1 cellular context compared by ENCODE assay signal in the genomic region with DNA sequence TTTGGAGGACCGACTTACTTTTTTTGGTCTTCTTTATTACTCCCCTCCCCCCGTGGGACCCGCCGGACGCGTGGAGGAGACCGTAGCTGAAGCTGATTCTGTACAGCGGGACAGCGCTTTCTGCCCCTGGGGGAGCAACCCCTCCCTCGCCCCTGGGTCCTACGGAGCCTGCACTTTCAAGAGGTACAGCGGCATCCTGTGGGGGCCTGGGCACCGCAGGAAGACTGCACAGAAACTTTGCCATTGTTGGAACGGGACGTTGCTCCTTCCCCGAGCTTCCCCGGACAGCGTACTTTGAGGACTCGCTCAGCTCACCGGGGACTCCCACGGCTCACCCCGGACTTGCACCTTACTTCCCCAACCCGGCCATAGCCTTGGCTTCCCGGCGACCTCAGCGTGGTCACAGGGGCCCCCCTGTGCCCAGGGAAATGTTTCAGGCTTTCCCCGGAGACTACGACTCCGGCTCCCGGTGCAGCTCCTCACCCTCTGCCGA.
TF ChIP-seq lines count a peak whose summit lies in the region.

No MANE protein-coding gene starts in this region.

TF ChIP-seq in IMR-90, 13 proteins besides CTCF, POLR2A, EP300 and RAD21:
- TF ChIP-seq BHLHE40 (IDR thresholded peaks at IDR 0.05; ENCODE audit: low read depth, low read length) (no peak), RFX5 (IDR thresholded peaks at IDR 0.05; ENCODE audit: low read depth, low read length) (no peak), FOS (IDR thresholded peaks at IDR 0.05; ENCODE audit: low read depth, low read length) (no peak), CEBPB (IDR thresholded peaks at IDR 0.05; ENCODE audit: low read depth, low read length) (no peak), RCOR1 (IDR thresholded peaks at IDR 0.05; ENCODE audit: insufficient replicate concordance, low read length) (no peak), USF2 (IDR thresholded peaks at IDR 0.05; ENCODE audit: low read depth, low read length) (no peak; the same call in 1 of the 2 replicates), CHD1 (IDR thresholded peaks at IDR 0.05; ENCODE audit: low read depth, low read length) (no peak), SMC3 (IDR thresholded peaks at IDR 0.05; ENCODE audit: low read depth, low read length) (no peak)
- TF ChIP-seq, protein P1, sequence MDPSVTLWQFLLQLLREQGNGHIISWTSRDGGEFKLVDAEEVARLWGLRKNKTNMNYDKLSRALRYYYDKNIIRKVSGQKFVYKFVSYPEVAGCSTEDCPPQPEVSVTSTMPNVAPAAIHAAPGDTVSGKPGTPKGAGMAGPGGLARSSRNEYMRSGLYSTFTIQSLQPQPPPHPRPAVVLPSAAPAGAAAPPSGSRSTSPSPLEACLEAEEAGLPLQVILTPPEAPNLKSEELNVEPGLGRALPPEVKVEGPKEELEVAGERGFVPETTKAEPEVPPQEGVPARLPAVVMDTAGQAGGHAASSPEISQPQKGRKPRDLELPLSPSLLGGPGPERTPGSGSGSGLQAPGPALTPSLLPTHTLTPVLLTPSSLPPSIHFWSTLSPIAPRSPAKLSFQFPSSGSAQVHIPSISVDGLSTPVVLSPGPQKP (IDR thresholded peaks at IDR 0.05; ENCODE audit: borderline replicate concordance, low read depth, low read length) = no peak
